22 cellular contexts compared by ENCODE assay signal in the genomic region with DNA sequence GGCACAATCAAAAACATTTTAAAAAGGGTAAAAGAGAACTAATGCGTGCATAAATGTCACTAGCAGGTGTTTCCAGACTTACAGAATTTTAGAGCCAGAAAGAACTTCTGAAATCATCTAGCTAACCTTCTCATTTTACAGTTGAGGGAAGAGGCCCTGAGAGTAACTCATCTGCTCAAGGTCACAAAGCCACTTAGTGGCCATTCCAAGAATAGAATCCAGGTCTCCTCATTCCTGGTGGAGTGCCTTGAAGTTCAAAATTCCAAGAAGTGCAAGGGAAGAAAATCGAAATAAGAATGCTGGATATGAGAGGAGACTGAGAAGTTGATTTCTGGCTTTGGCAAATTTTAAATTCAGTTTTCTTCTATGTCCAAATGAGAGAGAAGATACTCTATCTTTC. TPM values are rescaled to one million over a fixed set of nuclear protein-coding genes. Genes with fewer than 3 reads are reported as not detected.
DNase-seq lines count a peak whose midpoint lies in the region; ATAC-seq and TF ChIP-seq lines count a peak whose summit lies in the region.
"Had no signal": no experiment of that assay in that cellular context is flagged by ENCODE, and none has a peak within 500 bp of the region (broad histone marks: within the 10 kb centered on the region; RNA-seq: fewer than 3 reads in every experiment).

No MANE protein-coding gene starts in this region.

- H3K4me1 ChIP-seq in osteoblast (ENCODE audit: insufficient read depth, low read length): peaks cover 46% of the 10 kb centered on the region
- H3K4me1 ChIP-seq: breast epithelium, parathyroid adenoma had no signal

- no peaks in the 10 kb centered on the region for H3K36me3 ChIP-seq in osteoblast (ENCODE audit: insufficient read depth, low read length)
- H3K36me3 ChIP-seq: breast epithelium, spleen had no signal

- H3K4me1 Mint-ChIP-seq in HFFc6 (ENCODE audit: low read depth): peaks cover 59% of the 10 kb centered on the region
- no peaks in the 10 kb centered on the region for H3K4me1 Mint-ChIP-seq in stimulated activated effector memory CD8-positive, alpha-beta T cell treated with anti-CD3 and anti-CD28 coated beads, Interleukin-12 subunit alpha, Interleukin-12 subunit beta, amount 100 ng/mL, for 72 hours
- H3K4me1 Mint-ChIP-seq: stimulated activated memory B cell treated with anti-CD40 and anti-IgM and Interleukin-4, amounts not matched to agents 10 μg/mL and 1 μg/mL and 100 μg/mL, for 72 hours had no signal

- peak overlapping the region; percentile 40 for H3K27ac ChIP-seq in 22Rv1
- no peak overlapping the region for H3K27ac ChIP-seq in osteoblast (ENCODE audit: low read depth, low read length)
- H3K27ac ChIP-seq: breast epithelium, parathyroid adenoma, spleen had no signal

- H3K27me3 Mint-ChIP-seq in HFFc6 (ENCODE audit: insufficient read depth): no peaks in the 10 kb centered on the region
- H3K27me3 Mint-ChIP-seq: stimulated activated memory B cell treated with anti-CD40 and anti-IgM and Interleukin-4, amounts not matched to agents 10 μg/mL and 1 μg/mL and 100 μg/mL, for 72 hours; type B pancreatic cell had no signal

- H3K27me3 ChIP-seq in osteoblast (ENCODE audit: insufficient read depth, low read length): no peaks in the 10 kb centered on the region
- H3K27me3 ChIP-seq: breast epithelium, spleen had no signal

- no peaks in the 10 kb centered on the region for H4K20me1 ChIP-seq in osteoblast (ENCODE audit: insufficient read depth, low read length)

- no peak for ATAC-seq in GM21526 (IDR thresholded peaks at IDR 0.05; ENCODE audit: low FRiP score, unreplicated experiment)
- ATAC-seq in stimulated activated effector memory CD8-positive, alpha-beta T cell treated with anti-CD3 and anti-CD28 coated beads, Interleukin-12 subunit alpha, Interleukin-12 subunit beta, amount 100 ng/mL, for 72 hours: no peak
- no peak for ATAC-seq in HG03175 (IDR thresholded peaks at IDR 0.05; ENCODE audit: unreplicated experiment)
- ATAC-seq: activated naive CD4-positive, alpha-beta T cell treated with anti-CD3 and anti-CD28 coated beads, Interleukin-2, amount 50 U/mL, for 72 hours; activated T-cell treated with anti-CD3 and anti-CD28 coated beads, Interleukin-2, amount 50 U/mL, for 4 hours; GM12878; left colon; stimulated activated memory B cell treated with anti-CD40 and anti-IgM and Interleukin-4, amounts not matched to agents 10 μg/mL and 1 μg/mL and 100 μg/mL, for 72 hours had no signal

- no peaks in the 10 kb centered on the region for H3K9me3 ChIP-seq in osteoblast (ENCODE audit: low read depth, low read length)
- H3K9me3 ChIP-seq: breast epithelium, spleen had no signal

- H3K4me2 ChIP-seq in osteoblast (ENCODE audit: insufficient read depth, low read length): no peak overlapping the region

- no peaks in the 10 kb centered on the region for H3K36me3 Mint-ChIP-seq in HFFc6 (ENCODE audit: low read depth)
- H3K36me3 Mint-ChIP-seq in stimulated activated effector memory CD8-positive, alpha-beta T cell treated with anti-CD3 and anti-CD28 coated beads, Interleukin-12 subunit alpha, Interleukin-12 subunit beta, amount 100 ng/mL, for 72 hours: no peaks in the 10 kb centered on the region
- H3K36me3 Mint-ChIP-seq: activated naive CD4-positive, alpha-beta T cell treated with anti-CD3 and anti-CD28 coated beads, Interleukin-2, amount 50 U/mL, for 72 hours; stimulated activated memory B cell treated with anti-CD40 and anti-IgM and Interleukin-4, amounts not matched to agents 10 μg/mL and 1 μg/mL and 100 μg/mL, for 72 hours; type B pancreatic cell had no signal

- no peaks in the 10 kb centered on the region for H3K79me2 ChIP-seq in osteoblast (ENCODE audit: insufficient read depth, low read length)
- H3K79me2 ChIP-seq: parathyroid adenoma had no signal

- DNase-seq in HFFc6 (no peak), dermis blood vessel endothelial cell (peak; percentile 18), osteoblast (ENCODE audit: insufficient read length, low spot score, missing footprints) (no peak), cerebellum (ENCODE audit: low spot score) (no peak)
- no peak for DNase-seq in stimulated activated effector memory CD8-positive, alpha-beta T cell treated with anti-CD3 and anti-CD28 coated beads, Interleukin-12 subunit alpha, Interleukin-12 subunit beta, amount 100 ng/mL, for 72 hours (ENCODE audit: low spot score in 2 of 2)
- DNase-seq: activated CD4-positive, alpha-beta T cell treated with anti-CD3 and anti-CD28 coated beads, Interleukin-2, amount 50 U/mL, for 48 hours; activated T-cell treated with anti-CD3 and anti-CD28 coated beads, Interleukin-2, amount 50 U/mL, for 4 hours; effector memory CD4-positive, alpha-beta T cell; left colon; MM.1S; NCI-H2029; NCI-H526; spleen had no signal

- H3K27ac Mint-ChIP-seq in HFFc6: no peak overlapping the region
- no peak overlapping the region for H3K27ac Mint-ChIP-seq in stimulated activated effector memory CD8-positive, alpha-beta T cell treated with anti-CD3 and anti-CD28 coated beads, Interleukin-12 subunit alpha, Interleukin-12 subunit beta, amount 100 ng/mL, for 72 hours
- H3K27ac Mint-ChIP-seq: activated naive CD4-positive, alpha-beta T cell treated with anti-CD3 and anti-CD28 coated beads, Interleukin-2, amount 50 U/mL, for 72 hours; stimulated activated memory B cell treated with anti-CD40 and anti-IgM and Interleukin-4, amounts not matched to agents 10 μg/mL and 1 μg/mL and 100 μg/mL, for 72 hours; type B pancreatic cell had no signal

- H3K4me3 Mint-ChIP-seq in HFFc6: no peak overlapping the region
- no peak overlapping the region for H3K4me3 Mint-ChIP-seq in stimulated activated effector memory CD8-positive, alpha-beta T cell treated with anti-CD3 and anti-CD28 coated beads, Interleukin-12 subunit alpha, Interleukin-12 subunit beta, amount 100 ng/mL, for 72 hours
- H3K4me3 Mint-ChIP-seq: activated T-cell treated with anti-CD3 and anti-CD28 coated beads, Interleukin-2, amount 50 U/mL, for 4 hours; stimulated activated memory B cell treated with anti-CD40 and anti-IgM and Interleukin-4, amounts not matched to agents 10 μg/mL and 1 μg/mL and 100 μg/mL, for 72 hours; type B pancreatic cell had no signal

- no peak overlapping the region for H2AFZ ChIP-seq in osteoblast (ENCODE audit: low read length)
- H2AFZ ChIP-seq: parathyroid adenoma had no signal

- TF ChIP-seq CTCF in 22Rv1 (IDR thresholded peaks at IDR 0.05) (peak; percentile 19; the same call in 1 of the 2 replicates), HFFc6 (IDR thresholded peaks at IDR 0.05) (peak; percentile 42), osteoblast (IDR thresholded peaks at IDR 0.05; ENCODE audit: extremely low read depth, low read depth, low read length) (peak; percentile 6)

- H3K9me3 Mint-ChIP-seq in HFFc6: no peaks in the 10 kb centered on the region
- no peaks in the 10 kb centered on the region for H3K9me3 Mint-ChIP-seq in stimulated activated effector memory CD8-positive, alpha-beta T cell treated with anti-CD3 and anti-CD28 coated beads, Interleukin-12 subunit alpha, Interleukin-12 subunit beta, amount 100 ng/mL, for 72 hours
- H3K9me3 Mint-ChIP-seq: activated naive CD4-positive, alpha-beta T cell treated with anti-CD3 and anti-CD28 coated beads, Interleukin-2, amount 50 U/mL, for 72 hours; activated T-cell treated with anti-CD3 and anti-CD28 coated beads, Interleukin-2, amount 50 U/mL, for 4 hours; stimulated activated memory B cell treated with anti-CD40 and anti-IgM and Interleukin-4, amounts not matched to agents 10 μg/mL and 1 μg/mL and 100 μg/mL, for 72 hours; type B pancreatic cell had no signal

- no peak overlapping the region for H3K4me3 ChIP-seq in osteoblast (ENCODE audit: insufficient read depth, low read length)
- H3K4me3 ChIP-seq: breast epithelium, GM12878, spleen had no signal

RNA-seq across cellular contexts. Expression of gene KIAA0408, which starts 3.2 kb away (rescaled TPM):
- 1 to 10 TPM; 1.4 to 3.5 (median 2.3) TPM for total RNA-seq in HFFc6 (2021; fragmentation: NEBNext Ultra II Directional; extraction: Animal tissue kit (Norgen Biotek cat#: 25700))
- total RNA-seq in dermis blood vessel endothelial cell: under 0.01 TPM in 1 of 2 replicates, not detected in the other
- 1.8 and 2.5 TPM in 2 replicates for total RNA-seq in osteoblast
- total RNA-seq in cerebellum: 74.0 TPM

Comparison
In these comparisons a context has a peak if more than half of its experiments do, and no peak if none do; other contexts are left out.
1. RNA of gene KIAA0408, which starts 3.2 kb away (total RNA-seq): 74.0 TPM in cerebellum (single experiment); 1.8 to 2.5 TPM in osteoblast, 1.4 to 3.5 TPM in HFFc6 and under 0.01 TPM in dermis blood vessel endothelial cell; every median in the first group is over 10 times any median in the second.
2. Peak in every context shown above with its lines, with median percentiles within 50 percentile points of each other: CTCF ChIP-seq.